34 cellular contexts compared by ENCODE assay signal in genomic region chr18:22641973-22642372, GRCh38.
"Had no signal": no experiment of that assay in that cellular context is flagged by ENCODE, and none has a peak within 500 bp of the region (broad histone marks: within the 10 kb centered on the region; RNA-seq: fewer than 3 reads in every experiment).

No MANE protein-coding gene starts in this region.

- H3K27ac ChIP-seq: brain microvascular endothelial cell, epithelial cell of prostate, esophagus squamous epithelium, left lung, pancreas, prostate gland, suprapubic skin, VCaP had no signal

- H3K36me3 ChIP-seq: brain microvascular endothelial cell, esophagus squamous epithelium, heart left ventricle, left lung, pancreas, prostate gland, suprapubic skin had no signal

- H3K4me3 ChIP-seq: esophagus squamous epithelium, heart left ventricle, left lung, pancreas, prostate gland, suprapubic skin had no signal

- H3K9me3 ChIP-seq: esophagus squamous epithelium, left lung, pancreas, prostate gland, suprapubic skin had no signal

- FAIRE-seq: astrocyte, colon, pancreas, TTC549, urothelium cell line had no signal

- H3K27ac Mint-ChIP-seq: activated naive CD8-positive, alpha-beta T cell; activated T-cell treated with anti-CD3 and anti-CD28 coated beads, Interleukin-2, amount 50 U/mL, for 72 hours; mesothelial cell of epicardium; naive B cell; T-helper 1 cell treated with Interleukin-12 subunit alpha and Interleukin-12 subunit beta and Interleukin-4 antibody, amounts not matched to agents 30 μg/mL and 1 μg/mL, for 36 hours had no signal

- H3K4me1 Mint-ChIP-seq: naive B cell had no signal

- H3K27me3 ChIP-seq: brain microvascular endothelial cell, esophagus squamous epithelium, heart left ventricle, left lung, pancreas, suprapubic skin had no signal

- H3K4me1 ChIP-seq: esophagus squamous epithelium, left lung, pancreas, prostate gland, suprapubic skin had no signal

- DNase-seq: activated CD4-positive, alpha-beta T cell treated with anti-CD3 and anti-CD28 coated beads for 4 hours; activated CD4-positive, alpha-beta T cell treated with anti-CD3 and anti-CD28 coated beads, Interleukin-2, amount 50 U/mL, for 4 hours; activated naive CD4-positive, alpha-beta T cell treated with Interleukin-2 at 50 U/mL for 16 hours; activated T-cell treated with anti-CD3 and anti-CD28 coated beads for 4 hours; activated T-cell treated with anti-CD3 and anti-CD28 coated beads, Interleukin-2, amount 50 U/mL, for 72 hours; brain microvascular endothelial cell; central memory CD4-positive, alpha-beta T cell; dermis blood vessel endothelial cell; effector CD4-positive, alpha-beta T cell; esophagus squamous epithelium; foreskin fibroblast; kidney glomerular epithelial cell; left lung; naive B cell; pancreas; retina; stimulated activated CD4-positive, alpha-beta T cell treated with anti-CD3 and anti-CD28 coated beads, Interleukin-15, amount 100 ng/mL, for 24 hours; stimulated activated CD4-positive, alpha-beta T cell treated with anti-CD3 and anti-CD28 coated beads, Interleukin-2, amount 100 ng/mL, for 24 hours; stimulated activated naive CD4-positive, alpha-beta T cell; SW 1271; T-helper 9 cell; trophoblast cell had no signal

- ATAC-seq: activated T-cell treated with anti-CD3 and anti-CD28 coated beads, Interleukin-2, amount 50 U/mL, for 72 hours; left lung; pancreas had no signal

- H3K4me3 Mint-ChIP-seq: activated naive CD8-positive, alpha-beta T cell; activated T-cell treated with anti-CD3 and anti-CD28 coated beads, Interleukin-2, amount 50 U/mL, for 72 hours; mesothelial cell of epicardium; naive B cell; T-helper 1 cell treated with Interleukin-12 subunit alpha and Interleukin-12 subunit beta and Interleukin-4 antibody, amounts not matched to agents 30 μg/mL and 1 μg/mL, for 36 hours had no signal
